In genomic region chr10:116251602-116252395, GRCh38 we compare ENCODE assay signal across 22 cellular contexts. TPM values are rescaled to one million over a fixed set of nuclear protein-coding genes. Genes with fewer than 3 reads are reported as not detected.
DNase-seq lines count a peak whose midpoint lies in the region; ATAC-seq and TF ChIP-seq lines count a peak whose summit lies in the region.
"Had no signal": no experiment of that assay in that cellular context is flagged by ENCODE, and none has a peak within 500 bp of the region (broad histone marks: within the 10 kb centered on the region; RNA-seq: fewer than 3 reads in every experiment).

No MANE protein-coding gene starts in this region.

- H3K27me3 ChIP-seq in endocrine pancreas (ENCODE audit: control insufficient read depth, insufficient read depth, low read length) = no peaks in the 10 kb centered on the region
- H3K27me3 ChIP-seq in left lung = peaks cover 0 to 2% of the 10 kb centered on the region in 2 donors
- H3K27me3 ChIP-seq: BE2C had no signal

- H3K4me3 Mint-ChIP-seq in osteocyte (ENCODE audit: unreplicated experiment) (no peak overlapping the region), type B pancreatic cell (peak overlapping the region; percentile 42)
- H3K4me3 Mint-ChIP-seq: CD4-positive, CD25-positive, alpha-beta regulatory T cell; CD8-positive, alpha-beta memory T cell; GM23338; HFFc6 had no signal

- H3K27me3 Mint-ChIP-seq in osteocyte (ENCODE audit: unreplicated experiment) = no peaks in the 10 kb centered on the region
- peaks cover 5% of the 10 kb centered on the region for H3K27me3 Mint-ChIP-seq in type B pancreatic cell
- H3K27me3 Mint-ChIP-seq: CD4-positive, CD25-positive, alpha-beta regulatory T cell had no signal

- H3K36me3 Mint-ChIP-seq in osteocyte (ENCODE audit: unreplicated experiment) (no peaks in the 10 kb centered on the region), type B pancreatic cell (no peaks in the 10 kb centered on the region)
- H3K36me3 Mint-ChIP-seq: CD4-positive, CD25-positive, alpha-beta regulatory T cell; CD8-positive, alpha-beta memory T cell had no signal

- peak overlapping the region; percentile 10 for H3K9ac ChIP-seq in endocrine pancreas (ENCODE audit: control insufficient read depth, insufficient read depth, low read length)

- H3K4me1 ChIP-seq in endocrine pancreas (ENCODE audit: control insufficient read depth, insufficient read depth, low read length) = no peaks in the 10 kb centered on the region
- H3K4me1 ChIP-seq in left lung = no peaks in the 10 kb centered on the region
- H3K4me1 ChIP-seq: BE2C had no signal

- no peaks in the 10 kb centered on the region for H3K36me3 ChIP-seq in endocrine pancreas (ENCODE audit: control insufficient read depth, insufficient read depth, low read length)
- no peaks in the 10 kb centered on the region for H3K36me3 ChIP-seq in left lung
- H3K36me3 ChIP-seq: BE2C had no signal

- H3K4me1 Mint-ChIP-seq in osteocyte (ENCODE audit: unreplicated experiment) (peaks cover 46% of the 10 kb centered on the region), type B pancreatic cell (ENCODE audit: unreplicated experiment) (peaks cover 24% of the 10 kb centered on the region)
- H3K4me1 Mint-ChIP-seq: CD4-positive, CD25-positive, alpha-beta regulatory T cell; CD8-positive, alpha-beta memory T cell had no signal

- intact Hi-C loops in left lung (cut with DNase I) = no loop called here

- ATAC-seq in left lung (peak; percentile 54), HG02973 (IDR thresholded peaks at IDR 0.05; ENCODE audit: unreplicated experiment) (no peak)
- ATAC-seq: GM23338, HCT116 had no signal

- DNase-seq in left lung (no peak), osteocyte (ENCODE audit: extremely low spot score, unreplicated experiment) (peak; percentile 65), type B pancreatic cell (ENCODE audit: extremely low spot score, unreplicated experiment) (no peak), DMS79 (lab: John Stamatoyannopoulos, UW) (no peak), NCI-H187 treated with DMSO at 0.1 percent for 48 hours (lab: John Stamatoyannopoulos, UW) (no peak)
- DNase-seq: ACHN; BE2C; C1 segment of cervical spinal cord; CD4-positive, CD25-positive, alpha-beta regulatory T cell; CD8-positive, alpha-beta memory T cell; COR-L47; DMS 273 treated with DMSO at 0.1 percent for 48 hours; DMS79 treated with DMSO at 0.1 percent for 48 hours; GF-D8; H7; HFFc6; KG1 had no signal

- no peak for TF ChIP-seq CTCF in left lung (IDR thresholded peaks at IDR 0.05)
- TF ChIP-seq CTCF in osteocyte (IDR thresholded peaks at IDR 0.05) = no peak
- TF ChIP-seq CTCF in type B pancreatic cell (conservative IDR thresholded peaks at IDR 0.05) = no peak

- H3K9me3 Mint-ChIP-seq in osteocyte (ENCODE audit: unreplicated experiment) (peaks cover 3% of the 10 kb centered on the region), type B pancreatic cell (no peaks in the 10 kb centered on the region)
- H3K9me3 Mint-ChIP-seq: GM23338, HFFc6 had no signal

- H3K9me3 ChIP-seq in endocrine pancreas (ENCODE audit: control insufficient read depth, low read length) (no peaks in the 10 kb centered on the region), left lung (no peaks in the 10 kb centered on the region)
- H3K9me3 ChIP-seq: BE2C had no signal

- H3K27ac Mint-ChIP-seq in osteocyte (ENCODE audit: unreplicated experiment) (no peak overlapping the region), type B pancreatic cell (no peak overlapping the region)
- H3K27ac Mint-ChIP-seq: CD4-positive, CD25-positive, alpha-beta regulatory T cell; CD8-positive, alpha-beta memory T cell; GM23338; HFFc6 had no signal

- no peak overlapping the region for H3K27ac ChIP-seq in left lung

- H3K4me3 ChIP-seq in endocrine pancreas (ENCODE audit: control insufficient read depth, insufficient read depth, low read length) = no peak overlapping the region
- no peak overlapping the region for H3K4me3 ChIP-seq in left lung
- H3K4me3 ChIP-seq: GM23338 had no signal

RNA-seq across cellular contexts. Expression of gene GFRA1, which starts 21.2 kb away (rescaled TPM):
- total RNA-seq in left lung (1 to 10 TPM; 1.9 to 2.4 TPM), osteocyte (41.8 and 44.1 TPM in 2 replicates), type B pancreatic cell (ENCODE audit: low replicate concordance) (11.9 and 45.6 TPM in 2 replicates)
- total RNA-seq: CD4-positive, CD25-positive, alpha-beta regulatory T cell; CD8-positive, alpha-beta memory T cell; HT-29 had no signal
